9 cellular contexts compared by ENCODE assay signal in genomic region chr6:108914235-108915022, GRCh38.
DNase-seq lines count a peak whose midpoint lies in the region; ATAC-seq and TF ChIP-seq lines count a peak whose summit lies in the region.
"Had no signal": no experiment of that assay in that cellular context is flagged by ENCODE, and none has a peak within 500 bp of the region (broad histone marks: within the 10 kb centered on the region; RNA-seq: fewer than 3 reads in every experiment).

No MANE protein-coding gene starts in this region.

- DNase-seq in activated effector memory CD4-positive, alpha-beta T cell treated with anti-CD3 and anti-CD28 coated beads, Interleukin-2, amount 50 U/mL, for 16 hours, result peak; percentile 72
- no peak for DNase-seq in activated effector memory CD4-positive, alpha-beta T cell treated with Interleukin-2 at 50 U/mL for 16 hours
- DNase-seq in SK-N-DZ (ENCODE audit: low spot score), result peak; percentile 16
- peak; percentile 28 for DNase-seq in effector CD4-positive, alpha-beta T cell
- DNase-seq in neural crest cell (ENCODE audit: low read depth, low spot score), result peak; percentile 4
- no peak for DNase-seq in mesenteric fat pad (ENCODE audit: low spot score)

- peak; percentile 59 for TF ChIP-seq CTCF in neural crest cell (conservative IDR thresholded peaks at IDR 0.05)

- no peak for TF ChIP-seq POLR2A in GM18505 (IDR thresholded peaks at IDR 0.05; ENCODE audit: borderline replicate concordance, extremely low read depth, insufficient read depth, insufficient read length)

- H3K9me3 Mint-ChIP-seq in neural crest cell, result no peaks in the 10 kb centered on the region

- ATAC-seq in GM18505 (IDR thresholded peaks at IDR 0.05; ENCODE audit: unreplicated experiment), result no peak
- no peak for ATAC-seq in GM21515 (IDR thresholded peaks at IDR 0.05; ENCODE audit: unreplicated experiment)

- no peak overlapping the region for H3K27ac Mint-ChIP-seq in neural crest cell (ENCODE audit: unreplicated experiment)
- H3K27ac Mint-ChIP-seq: activated naive CD8-positive, alpha-beta T cell had no signal

- no peaks in the 10 kb centered on the region for H3K36me3 Mint-ChIP-seq in neural crest cell (ENCODE audit: low read depth)
- H3K36me3 Mint-ChIP-seq: activated naive CD8-positive, alpha-beta T cell had no signal

- no peaks in the 10 kb centered on the region for H3K27me3 Mint-ChIP-seq in neural crest cell (ENCODE audit: low read depth)
- H3K27me3 Mint-ChIP-seq: activated naive CD8-positive, alpha-beta T cell had no signal

- no peak overlapping the region for H3K4me3 Mint-ChIP-seq in neural crest cell
- H3K4me3 Mint-ChIP-seq: activated naive CD8-positive, alpha-beta T cell had no signal

- H3K4me1 Mint-ChIP-seq in neural crest cell, result no peaks in the 10 kb centered on the region

Comparison
In these comparisons a context has a peak if more than half of its experiments do, and no peak if none do; other contexts are left out.
1. DNase-seq: peak in activated effector memory CD4-positive, alpha-beta T cell treated with anti-CD3 and anti-CD28 coated beads, Interleukin-2, amount 50 U/mL, for 16 hours (single experiment), SK-N-DZ (single experiment), effector CD4-positive, alpha-beta T cell (single experiment) and neural crest cell (single experiment); none in activated effector memory CD4-positive, alpha-beta T cell treated with Interleukin-2 at 50 U/mL for 16 hours (single experiment) and mesenteric fat pad (single experiment).